ENCODE assay signal across 1 cellular context in the genomic region with DNA sequence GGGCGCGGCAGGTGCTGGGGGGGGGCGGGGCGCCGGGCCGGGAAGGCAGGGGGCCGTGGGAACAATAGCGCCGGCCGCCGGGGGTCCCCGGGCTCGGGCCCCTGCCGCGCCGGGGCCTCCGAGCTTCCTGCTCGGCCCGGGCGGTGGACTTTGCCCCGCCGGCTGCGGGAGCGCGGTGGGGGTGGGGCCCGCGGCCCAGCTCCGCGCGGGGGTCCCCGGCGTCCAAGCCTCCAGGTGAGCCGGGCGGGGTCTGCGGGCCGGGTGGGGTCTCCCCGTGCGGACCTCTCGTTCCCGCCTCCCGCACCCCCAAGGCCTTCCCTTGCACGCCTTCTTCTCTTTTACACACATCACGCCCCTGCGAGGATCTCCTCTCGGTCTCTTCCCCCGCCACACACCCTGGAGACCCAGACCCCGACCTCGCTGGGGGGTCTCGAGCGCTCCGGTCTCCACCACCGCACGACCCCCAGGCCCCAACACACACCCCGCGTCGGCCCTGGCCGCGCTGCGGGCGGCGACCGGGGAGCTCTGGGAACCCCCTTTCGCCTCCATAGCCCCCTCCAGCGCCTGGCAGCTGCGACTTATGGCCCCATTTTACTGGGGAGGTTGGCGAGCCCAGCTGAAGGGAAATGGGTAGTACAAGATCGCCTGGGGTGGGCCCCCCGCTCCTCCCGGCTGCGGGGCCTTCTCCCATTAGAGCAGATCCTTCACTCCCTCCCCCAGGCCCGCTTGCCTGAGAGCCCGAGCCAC.
TF ChIP-seq lines count a peak whose summit lies in the region.

No MANE protein-coding gene starts in this region.

TF ChIP-seq in HEK293T, 16 proteins besides CTCF, POLR2A, EP300 and RAD21 (continued from another document):
- TF ChIP-seq ZNF384 (IDR thresholded peaks at IDR 0.05) (no peak), LEF1 (IDR thresholded peaks at IDR 0.05; ENCODE audit: borderline replicate concordance) (no peak), ARNT (IDR thresholded peaks at IDR 0.05) (no peak), BHLHE40 (IDR thresholded peaks at IDR 0.05; ENCODE audit: borderline replicate concordance) (no peak), HDGF (IDR thresholded peaks at IDR 0.05; ENCODE audit: borderline replicate concordance) (no peak), FOXK2 (IDR thresholded peaks at IDR 0.05) (no peak)
